ENCODE assay signal across 8 cellular contexts in the genomic region with DNA sequence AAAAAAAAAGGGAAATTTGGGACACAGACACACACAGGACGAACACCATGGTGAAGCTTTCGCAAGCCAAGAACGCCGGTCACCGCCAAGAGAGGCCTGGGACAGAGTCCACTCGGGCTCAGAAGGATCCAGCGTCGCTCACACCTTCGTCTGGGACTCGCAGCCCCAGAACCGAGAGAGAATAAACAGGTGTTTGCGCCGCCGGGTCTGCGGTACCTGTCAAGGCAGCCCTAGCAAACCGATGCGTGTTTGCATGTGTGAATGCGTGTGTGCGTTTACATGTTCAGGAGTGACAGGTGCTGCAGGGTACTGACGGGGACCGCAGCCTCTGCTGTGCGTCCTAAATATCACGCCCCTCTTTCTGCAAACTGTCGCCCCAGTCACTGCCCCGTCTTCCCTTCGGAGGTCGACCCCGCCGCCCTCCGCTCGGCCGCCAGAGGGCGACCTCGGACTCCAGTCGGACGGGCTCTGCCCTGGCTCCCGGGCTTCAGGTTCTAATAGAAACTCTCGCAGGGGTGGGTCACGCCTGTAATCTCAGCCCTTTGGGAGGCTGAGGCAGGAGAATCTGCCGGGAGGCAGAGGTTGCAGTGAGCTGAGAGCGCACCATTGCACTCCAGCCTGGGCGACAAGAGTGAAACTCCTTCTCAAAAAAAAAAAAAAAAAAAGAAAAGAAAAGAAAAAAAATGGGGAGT. TPM values are rescaled to one million over a fixed set of nuclear protein-coding genes. Genes with fewer than 3 reads are reported as not detected.
DNase-seq lines count a peak whose midpoint lies in the region; ATAC-seq and TF ChIP-seq lines count a peak whose summit lies in the region.

No MANE protein-coding gene starts in this region.

- H3K9me2 ChIP-seq in HCT116 (ENCODE audit: insufficient read depth) = no peaks in the 10 kb centered on the region

- H2AFZ ChIP-seq in HCT116 (ENCODE audit: low read depth, low read length, poor library complexity, severe bottlenecking) = peak overlapping the region; percentile 45

- peaks cover 0 to 5% of the 10 kb centered on the region in 2 experiments; a peak in 2 of 4 replicates for H3K36me3 ChIP-seq in HCT116 (ENCODE audit: control insufficient read depth in 1 of 2, insufficient read depth in 2 of 2, low read length in 2 of 2)

- no peaks in the 10 kb centered on the region for H4K20me1 ChIP-seq in HCT116 (ENCODE audit: insufficient read depth)

- CTCF ChIA-PET in HCT116 (lab: Charles Lee) = interaction anchor here (0.7 to 1.7 kb wide), 4 partner anchors 10 to 130 kb away, joined by 3 to 6 read pairs (median 4); no protein-coding TSS in a partner anchor

- H3K27ac ChIP-seq in HCT116 (ENCODE audit: low read depth, low read length) = 0 out of 2 replicates have a peak overlapping the region, but pooled peaks have one; percentile 22
- no peak overlapping the region for H3K27ac ChIP-seq in coronary artery

- DNase-seq in COLO668 (lab: John Stamatoyannopoulos, UW; ENCODE audit: unreplicated experiment) = peak; percentile 79
- DNase-seq in HCT116 (ENCODE audit: low read depth, low spot score) = peak; percentile 61
- DNase-seq in NCI-H345 (lab: John Stamatoyannopoulos, UW) = peak; percentile 81
- DNase-seq in activated CD4-positive, alpha-beta T cell treated with anti-CD3 and anti-CD28 coated beads for 4 hours = peak; percentile 74 to 85
- DNase-seq in coronary artery (ENCODE audit: low spot score) = no peak
- peak; percentile 60 to 94 for DNase-seq in lower leg skin (ENCODE audit: low spot score in 2 of 2)
- peak; percentile 72 to 78 for DNase-seq in stimulated activated CD4-positive, alpha-beta T cell treated with anti-CD3 and anti-CD28 coated beads, Interleukin-4, amount 100 ng/mL, for 48 hours (ENCODE audit: low read depth in 2 of 2)

- no TSS peak for BruUV-seq in HCT116 (replicated peaks; lab: Mats Ljungman, UMichigan)

- H3K4me1 ChIP-seq in HCT116 (ENCODE audit: control insufficient read depth in 1 of 2, insufficient read depth in 2 of 2, low read length in 2 of 2) = peaks cover 0 to 14% of the 10 kb centered on the region in 2 experiments; a peak in 2 of 4 replicates

- TF ChIP-seq RAD21 in HCT116 (IDR thresholded peaks at IDR 0.05; ENCODE audit: low read depth) = peak; percentile 86

- no peaks in the 10 kb centered on the region for H3K79me2 ChIP-seq in HCT116 (ENCODE audit: insufficient read depth, low read length)

- H3K4me3 ChIP-seq in HCT116 (replicated peaks in 1 of 2; ENCODE audit: low read depth in 1 of 2, low read length in 2 of 2) (peak overlapping the region; percentile 37 to 58), coronary artery (peak overlapping the region; percentile 61), lower leg skin (ENCODE audit: low read depth, poor library complexity, severe bottlenecking) (no peak overlapping the region)

- no peaks in the 10 kb centered on the region for H3K27me3 ChIP-seq in HCT116 (ENCODE audit: insufficient read depth, low read length)

- TF ChIP-seq CTCF in HCT116 (IDR thresholded peaks at IDR 0.05 in 2 of 3, conservative IDR thresholded peaks at IDR 0.05 in 1 of 3; ENCODE audit: borderline replicate concordance in 1 of 3, insufficient read depth in 1 of 3, low read depth in 2 of 3, low read length in 2 of 3) = peak; percentile 76 to 88 (median 81); a peak in 5 of 6 replicates
- TF ChIP-seq CTCF in coronary artery (IDR thresholded peaks at IDR 0.05) = peak; percentile 93
- peak in 1 of 3 donors; percentile 67 for TF ChIP-seq CTCF in lower leg skin (IDR thresholded peaks at IDR 0.05)

- RAD21 ChIA-PET in HCT116 (lab: Charles Lee; ENCODE audit: low non-redundant PET in 1 of 2, low total read pairs in 2 of 2, uncharacterized antibody in 2 of 2, unreplicated experiment in 2 of 2) = interaction anchor here in 1 of 2 experiments (0.7 kb wide), 1 partner anchor 719 kb away, joined by 5 read pairs; no protein-coding TSS in a partner anchor

- 11% methylated on average over 40 to 42 of the region's 42 CpGs for WGBS in lower leg skin, 2 donors

- peak overlapping the region; percentile 85 for H3K4me2 ChIP-seq in HCT116 (ENCODE audit: low read length)

- POLR2A ChIA-PET in HCT116 (lab: Charles Lee) = no interaction called here

- intact Hi-C loops in HCT116 (cut with micrococcal nuclease) (no loop called here), lower leg skin (cut with DNase I; ENCODE audit: low total_unique reads) (loop anchor here (5.0 kb wide), 1 partner anchor 143 kb away; no protein-coding TSS in a partner anchor)

- TF ChIP-seq POLR2A in HCT116 (IDR thresholded peaks at IDR 0.05; ENCODE audit: borderline replicate concordance, extremely low read depth, insufficient read depth, insufficient read length) (no peak), lower leg skin (IDR thresholded peaks at IDR 0.05) (no peak)

- H3K9ac ChIP-seq in HCT116 (ENCODE audit: low read length) = peak overlapping the region; percentile 45

- H3K9me3 ChIP-seq in HCT116 (ENCODE audit: control insufficient read depth in 1 of 2, insufficient read depth in 1 of 2, low read depth in 1 of 2, low read length in 2 of 2) = no peaks in the 10 kb centered on the region

- ATAC-seq in HCT116 (peak; percentile 93), GM19467 (IDR thresholded peaks at IDR 0.05; ENCODE audit: unreplicated experiment) (no peak)

TF ChIP-seq in HCT116, 20 proteins besides CTCF, POLR2A, EP300 and RAD21:
- TF ChIP-seq YY1 (IDR thresholded peaks at IDR 0.05; ENCODE audit: extremely low read depth, insufficient replicate concordance, low read depth, low read length) (peak; percentile 13), CEBPB (IDR thresholded peaks at IDR 0.05; ENCODE audit: low read depth) (no peak), EZH2 (IDR thresholded peaks at IDR 0.05) (no peak), TCF7L2 (IDR thresholded peaks at IDR 0.05; ENCODE audit: borderline replicate concordance, extremely low read depth, insufficient read depth, insufficient read length) (no peak)
TF ChIP-seq in HCT116: peak in this region for 1.

RNA-seq across cellular contexts. Expression of gene CSNK1G2, which starts 11.8 kb away (rescaled TPM):
- 97.9 TPM for total RNA-seq in HCT116 (2021; ENCODE audit: unreplicated experiment)
- 90.6 and 114 TPM in 2 replicates for polyA plus RNA-seq in HCT116 (2012)
- 10 to 100 TPM; 58.8 to 76.9 (median 63.1) TPM for total RNA-seq in lower leg skin

RNA-seq across cellular contexts. Expression of gene ADAT3, which starts 24.0 kb away (rescaled TPM):
- 15.9 TPM for total RNA-seq in HCT116 (2021; ENCODE audit: unreplicated experiment)
- polyA plus RNA-seq in HCT116 (2012) = 6.2 and 7.5 TPM in 2 replicates
- 10 to 100 TPM; 20.1 to 27.3 (median 25.7) TPM for total RNA-seq in lower leg skin

RNA-seq across cellular contexts. Expression of gene SCAMP4, which starts 24.0 kb away (rescaled TPM):
- total RNA-seq in HCT116 (2021; ENCODE audit: unreplicated experiment) = 63.3 TPM
- polyA plus RNA-seq in HCT116 (2012) = 47.3 and 49.9 TPM in 2 replicates
- 100 to 1,000 TPM; 108 to 119 (median 113) TPM for total RNA-seq in lower leg skin

RNA-seq across cellular contexts. Expression of gene ABHD17A, which starts 43.9 kb away (rescaled TPM):
- total RNA-seq in HCT116 (2021; ENCODE audit: unreplicated experiment) (68.2 TPM), lower leg skin (100 to 1,000 TPM; 154 to 201 (median 186) TPM)
- polyA plus RNA-seq in HCT116 (2012) = 39.6 and 42.3 TPM in 2 replicates
